In the genomic region with DNA sequence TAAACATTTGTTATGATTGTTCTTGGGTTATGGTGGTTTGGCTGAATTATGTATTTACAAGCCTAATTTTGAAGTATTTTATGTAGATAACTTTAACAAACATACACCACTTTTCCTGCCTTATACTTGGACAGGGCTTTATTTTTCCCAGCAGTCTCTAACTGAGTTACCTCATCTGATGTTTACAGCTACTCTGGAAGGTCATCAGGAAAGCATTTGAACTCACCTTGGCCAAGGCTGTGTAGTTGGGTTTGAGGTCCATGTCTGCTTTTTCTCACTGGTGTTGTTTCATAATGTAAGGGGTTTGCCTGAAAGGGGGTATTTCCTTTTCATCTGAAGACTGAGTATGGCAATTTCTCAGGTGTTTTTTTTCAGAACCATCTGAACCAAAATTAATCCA, we compare ENCODE assay signal across 8 cellular contexts.
"Had no signal": no experiment of that assay in that cellular context is flagged by ENCODE, and none has a peak within 500 bp of the region (broad histone marks: within the 10 kb centered on the region; RNA-seq: fewer than 3 reads in every experiment).

No MANE protein-coding gene starts in this region.

- ATAC-seq: K562 had no signal

- H3K27ac ChIP-seq: HL-60, KMS-11 had no signal

- H3K4me2 ChIP-seq: KMS-11 had no signal

- FAIRE-seq: HTR-8/SVneo, K562 had no signal

- DNase-seq: IMR-90, Karpas-422, KBM-7, KG1 had no signal

- H3K4me3 ChIP-seq: K562 had no signal

- H3K9ac ChIP-seq: KMS-11 had no signal
